In genomic region chr5:40224421-40224820, GRCh38 we compare ENCODE assay signal across 10 cellular contexts.
DNase-seq lines count a peak whose midpoint lies in the region; ATAC-seq, FAIRE-seq and TF ChIP-seq lines count a peak whose summit lies in the region.
"Had no signal": no experiment of that assay in that cellular context is flagged by ENCODE, and none has a peak within 500 bp of the region (broad histone marks: within the 10 kb centered on the region; RNA-seq: fewer than 3 reads in every experiment).

No MANE protein-coding gene starts in this region.

- no peaks in the 10 kb centered on the region for H3K27me3 ChIP-seq in PC-9 (ENCODE audit: insufficient read depth, low read depth)

- peak; percentile 10 for ATAC-seq in GM18508 (IDR thresholded peaks at IDR 0.05; ENCODE audit: insufficient read depth, unreplicated experiment)
- peak; percentile 30 for ATAC-seq in GM21619 (IDR thresholded peaks at IDR 0.05; ENCODE audit: unreplicated experiment)
- no peak for ATAC-seq in HG02884 (IDR thresholded peaks at IDR 0.05; ENCODE audit: unreplicated experiment)

- BruUV-seq in PC-9 (replicated peaks; lab: Mats Ljungman, UMichigan): no TSS peak

- H3K4me3 ChIP-seq in PC-9: no peak overlapping the region

- H3K4me2 ChIP-seq in PC-9: no peak overlapping the region

- no peaks in the 10 kb centered on the region for H4K20me1 ChIP-seq in PC-9 (ENCODE audit: insufficient read depth)

- intact Hi-C loops in PC-9 (cut with micrococcal nuclease; ENCODE audit: unreplicated experiment): no loop called here

- H3F3A ChIP-seq in PC-9 (ENCODE audit: insufficient read depth, low read depth): no peaks in the 10 kb centered on the region

- DNase-seq in NCI-H226 (peak; percentile 42), fibroblast of peridontal ligament (ENCODE audit: extremely low read depth) (peak; percentile 73), PC-9 (no peak), HTR-8/SVneo (ENCODE audit: insufficient read length, low spot score) (no peak)
- DNase-seq in activated CD8-positive, alpha-beta memory T cell treated with anti-CD3 and anti-CD28 coated beads for 24 hours: no peak
- DNase-seq: GF-D8 had no signal

- H3K9me3 ChIP-seq in PC-9 (ENCODE audit: insufficient read depth, low read depth): no peaks in the 10 kb centered on the region; the same call in 1 of the 2 replicates

- no peaks in the 10 kb centered on the region; the same call in 1 of the 2 replicates for H3K9me2 ChIP-seq in PC-9 (ENCODE audit: insufficient read depth)

- no peak for FAIRE-seq in HTR-8/SVneo (lab: Jason Lieb, UNC)

- POLR2A ChIA-PET in PC-9 (lab: Charles Lee; ENCODE audit: unreplicated experiment): interaction anchor here (0.6 kb wide), 1 partner anchor 465 kb away, joined by 5 read pairs; no protein-coding TSS in a partner anchor

- H3K4me1 ChIP-seq in PC-9 (replicated peaks; ENCODE audit: insufficient read depth): no peaks in the 10 kb centered on the region
- H3K4me1 ChIP-seq: parathyroid adenoma had no signal

- H2AFZ ChIP-seq in PC-9: no peak overlapping the region
- H2AFZ ChIP-seq: parathyroid adenoma had no signal

- TF ChIP-seq CTCF in PC-9 (conservative IDR thresholded peaks at IDR 0.05): no peak

- no peaks in the 10 kb centered on the region for H3K36me3 ChIP-seq in PC-9 (ENCODE audit: low read depth)

- H3K79me2 ChIP-seq in PC-9 (ENCODE audit: low read depth): no peaks in the 10 kb centered on the region
- H3K79me2 ChIP-seq: parathyroid adenoma had no signal

- CTCF ChIA-PET in PC-9 (lab: Charles Lee): no interaction called here

- no peak overlapping the region for H3K27ac ChIP-seq in PC-9
- H3K27ac ChIP-seq: parathyroid adenoma had no signal

Comparison
In these comparisons a context has a peak if more than half of its experiments do, and no peak if none do; other contexts are left out.
1. DNase-seq: peak in NCI-H226 (single experiment) and fibroblast of peridontal ligament (single experiment); none in activated CD8-positive, alpha-beta memory T cell treated with anti-CD3 and anti-CD28 coated beads for 24 hours (single experiment), PC-9 (0 of 2) and HTR-8/SVneo (single experiment).